Comparison of ENCODE assay signal across 11 cellular contexts in genomic region chr3:120765830-120766511, GRCh38. TPM values are rescaled to one million over a fixed set of nuclear protein-coding genes. Genes with fewer than 3 reads are reported as not detected.
DNase-seq lines count a peak whose midpoint lies in the region; ATAC-seq, FAIRE-seq and TF ChIP-seq lines count a peak whose summit lies in the region.
"Had no signal": no experiment of that assay in that cellular context is flagged by ENCODE, and none has a peak within 500 bp of the region (broad histone marks: within the 10 kb centered on the region; RNA-seq: fewer than 3 reads in every experiment).

No MANE protein-coding gene starts in this region.

- DNase-seq in amniotic epithelial cell (ENCODE audit: low read depth), result peak; percentile 25
- no peak for DNase-seq in cardiac septum (ENCODE audit: low spot score)
- DNase-seq in RCC 7860 (ENCODE audit: low spot score), result no peak
- DNase-seq in upper lobe of left lung, result no peak
- DNase-seq in omental fat pad (ENCODE audit: low spot score), result no peak
- DNase-seq: endodermal cell, mesendoderm, testis had no signal

- no peak overlapping the region for H3K4me3 ChIP-seq in upper lobe of left lung
- H3K4me3 ChIP-seq: testis had no signal

- ATAC-seq in GM18873 (IDR thresholded peaks at IDR 0.05; ENCODE audit: low FRiP score, unreplicated experiment), result peak; percentile 44
- peak; percentile 67 for ATAC-seq in GM21529 (IDR thresholded peaks at IDR 0.05; ENCODE audit: unreplicated experiment)
- peak; percentile 50 for ATAC-seq in HG03103 (IDR thresholded peaks at IDR 0.05; ENCODE audit: low read depth, unreplicated experiment)
- no peak for ATAC-seq in upper lobe of left lung (ENCODE audit: low FRiP score in 2 of 2)
- no peak for ATAC-seq in omental fat pad (ENCODE audit: low FRiP score)

- no peak for FAIRE-seq in RCC 7860 (lab: Jason Lieb, UNC)

- H3K27ac ChIP-seq in upper lobe of left lung, result no peak overlapping the region
- H3K27ac ChIP-seq: testis had no signal

- H3K27me3 ChIP-seq in upper lobe of left lung, result no peaks in the 10 kb centered on the region
- H3K27me3 ChIP-seq: testis had no signal

- no peak for TF ChIP-seq POLR2A in upper lobe of left lung (IDR thresholded peaks at IDR 0.05)

- intact Hi-C loops in cardiac septum (cut with DNase I), result no loop called here

- peaks cover 0 to 15% (median 2%) of the 10 kb centered on the region in 4 donors for H3K4me1 ChIP-seq in upper lobe of left lung

- no peaks in the 10 kb centered on the region for H3K9me3 ChIP-seq in upper lobe of left lung
- H3K9me3 ChIP-seq: testis had no signal

- H3K36me3 ChIP-seq in upper lobe of left lung, result peaks cover 0 to 4% (median 0%) of the 10 kb centered on the region in 4 donors

- TF ChIP-seq EP300 in upper lobe of left lung (IDR thresholded peaks at IDR 0.05), result no peak

- TF ChIP-seq CTCF in upper lobe of left lung (IDR thresholded peaks at IDR 0.05) (no peak), omental fat pad (IDR thresholded peaks at IDR 0.05) (no peak)

RNA-seq across cellular contexts. Expression of gene GTF2E1, which starts 23.4 kb away (rescaled TPM):
- total RNA-seq in cardiac septum (13.2 TPM), upper lobe of left lung (10 to 100 TPM in 5 of 6 donors, 1 to 10 TPM in 1; 6.3 to 17.9 (median 15.7) TPM), omental fat pad (10 to 100 TPM in 2 of 4 donors, 1 to 10 TPM in 2; 7.0 to 16.9 (median 11.2) TPM)

RNA-seq across cellular contexts. Expression of gene RABL3, which starts 23.7 kb away (rescaled TPM):
- total RNA-seq in cardiac septum (22.8 TPM), upper lobe of left lung (10 to 100 TPM in 4 of 6 donors, 1 to 10 TPM in 2; 4.9 to 20.1 (median 14.2) TPM), omental fat pad (10 to 100 TPM; 15.3 to 24.3 (median 19.2) TPM)

Comparison
In these comparisons a context has a peak if more than half of its experiments do, and no peak if none do; other contexts are left out.
1. ATAC-seq: peak in GM18873 (single experiment), GM21529 (single experiment) and HG03103 (single experiment); none in upper lobe of left lung (0 of 2) and omental fat pad (single experiment).